ENCODE assay signal across 19 cellular contexts in the genomic region with DNA sequence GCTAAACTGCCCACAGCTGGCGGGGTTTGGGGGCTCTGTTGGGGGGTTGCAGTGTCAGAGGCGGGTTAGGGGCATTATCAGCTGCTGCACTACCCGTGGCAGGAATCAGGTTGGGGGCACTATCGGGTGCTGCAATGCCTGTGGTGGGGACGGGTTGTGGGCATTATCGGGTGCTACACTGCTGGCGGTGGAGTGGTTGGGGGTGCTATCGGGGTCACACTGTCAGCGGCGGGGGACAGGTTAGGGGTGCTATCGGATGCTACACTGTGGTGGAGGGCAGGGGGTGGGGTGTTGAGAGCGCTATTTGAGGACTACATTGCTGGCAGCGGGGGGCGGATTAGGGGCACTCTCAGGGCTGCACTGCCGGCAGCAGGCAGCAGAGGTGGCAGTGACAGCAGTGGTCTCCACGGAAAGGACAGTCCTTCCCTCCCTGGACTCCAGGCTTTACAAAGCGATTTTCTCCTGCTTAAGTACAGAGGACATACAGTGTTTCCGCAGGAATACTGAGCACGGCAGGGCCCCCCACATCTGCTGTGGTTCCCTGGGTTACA.
DNase-seq lines count a peak whose midpoint lies in the region; ATAC-seq, FAIRE-seq and TF ChIP-seq lines count a peak whose summit lies in the region.
"Had no signal": no experiment of that assay in that cellular context is flagged by ENCODE, and none has a peak within 500 bp of the region (broad histone marks: within the 10 kb centered on the region; RNA-seq: fewer than 3 reads in every experiment).

No MANE protein-coding gene starts in this region.

- H3K27ac ChIP-seq in kidney (ENCODE audit: low read depth in 2 of 2, low read length in 2 of 2): no peak overlapping the region
- H3K27ac ChIP-seq: BLaER1 treated with 17β-estradiol and CSF1 and Interleukin-3, amounts not matched to agents 10 nM and 100 nM; HL-60 had no signal

- H3K4me1 Mint-ChIP-seq in natural killer cell treated with Interleukin-12 subunit alpha and Interleukin-12 subunit beta and Interleukin-15 and Interleukin-18, amount 100 ng/mL, for 72 hours (ENCODE audit: low read depth in 2 of 2): no peaks in the 10 kb centered on the region
- H3K4me1 Mint-ChIP-seq in natural killer cell (no peaks in the 10 kb centered on the region), HFFc6 (ENCODE audit: low read depth) (no peaks in the 10 kb centered on the region)

- TF ChIP-seq CTCF in natural killer cell (IDR thresholded peaks at IDR 0.05) (no peak), kidney (IDR thresholded peaks at IDR 0.05; ENCODE audit: borderline replicate concordance, extremely low read depth, insufficient read depth) (no peak), HFFc6 (IDR thresholded peaks at IDR 0.05) (no peak)

- H3K27ac Mint-ChIP-seq in natural killer cell treated with Interleukin-12 subunit alpha and Interleukin-12 subunit beta and Interleukin-15 and Interleukin-18, amount 100 ng/mL, for 72 hours: no peak overlapping the region
- H3K27ac Mint-ChIP-seq in natural killer cell (no peak overlapping the region), HFFc6 (no peak overlapping the region)
- H3K27ac Mint-ChIP-seq: B cell; CD8-positive, alpha-beta T cell had no signal

- no peak for DNase-seq in natural killer cell treated with Interleukin-12 subunit alpha and Interleukin-12 subunit beta and Interleukin-15 and Interleukin-18, amount 100 ng/mL, for 72 hours (ENCODE audit: low spot score)
- DNase-seq in natural killer cell (no peak), kidney (peak; percentile 58), HFFc6 (no peak), NCI-H2081 (lab: John Stamatoyannopoulos, UW) (no peak)
- no peak for DNase-seq in Jurkat, Clone E6-1 (ENCODE audit: low read depth, low spot score)
- DNase-seq: Calu3; CD8-positive, alpha-beta T cell; DMS 273 treated with DMSO at 0.1 percent for 48 hours; DMS53; GOT3; KG1 had no signal

- no peaks in the 10 kb centered on the region for H3K9me3 ChIP-seq in kidney (ENCODE audit: control insufficient read depth in 1 of 2, low read length in 2 of 2)
- H3K9me3 ChIP-seq: HAP-1 had no signal

- H3K4me3 Mint-ChIP-seq in natural killer cell treated with Interleukin-12 subunit alpha and Interleukin-12 subunit beta and Interleukin-15 and Interleukin-18, amount 100 ng/mL, for 72 hours: no peak overlapping the region
- H3K4me3 Mint-ChIP-seq in natural killer cell (no peak overlapping the region), HFFc6 (no peak overlapping the region)
- H3K4me3 Mint-ChIP-seq: B cell; CD8-positive, alpha-beta T cell had no signal

- FAIRE-seq in kidney (lab: Jason Lieb, UNC): no peak
- FAIRE-seq: G401.6, GM18507 had no signal

- H3K36me3 Mint-ChIP-seq in natural killer cell treated with Interleukin-12 subunit alpha and Interleukin-12 subunit beta and Interleukin-15 and Interleukin-18, amount 100 ng/mL, for 72 hours: no peaks in the 10 kb centered on the region
- no peaks in the 10 kb centered on the region for H3K36me3 Mint-ChIP-seq in natural killer cell
- no peaks in the 10 kb centered on the region for H3K36me3 Mint-ChIP-seq in HFFc6 (ENCODE audit: low read depth)
- H3K36me3 Mint-ChIP-seq: CD8-positive, alpha-beta T cell had no signal

- H3K9me3 Mint-ChIP-seq in natural killer cell treated with Interleukin-12 subunit alpha and Interleukin-12 subunit beta and Interleukin-15 and Interleukin-18, amount 100 ng/mL, for 72 hours: no peaks in the 10 kb centered on the region
- H3K9me3 Mint-ChIP-seq in natural killer cell (no peaks in the 10 kb centered on the region), HFFc6 (no peaks in the 10 kb centered on the region)
- H3K9me3 Mint-ChIP-seq: CD8-positive, alpha-beta T cell had no signal

- peaks cover 16 to 17% of the 10 kb centered on the region in 2 donors for H3K27me3 Mint-ChIP-seq in natural killer cell treated with Interleukin-12 subunit alpha and Interleukin-12 subunit beta and Interleukin-15 and Interleukin-18, amount 100 ng/mL, for 72 hours
- H3K27me3 Mint-ChIP-seq in natural killer cell (ENCODE audit: low read depth in 2 of 2): peaks cover 8 to 19% of the 10 kb centered on the region in 2 donors
- H3K27me3 Mint-ChIP-seq in HFFc6 (ENCODE audit: insufficient read depth): peaks cover 9% of the 10 kb centered on the region
- H3K27me3 Mint-ChIP-seq: B cell had no signal

- H3K9ac ChIP-seq in kidney (ENCODE audit: low read length in 2 of 2): no peak overlapping the region
- H3K9ac ChIP-seq: BLaER1 treated with 17β-estradiol and CSF1 and Interleukin-3, amounts not matched to agents 10 nM and 100 nM had no signal

- no peaks in the 10 kb centered on the region for H3K4me1 ChIP-seq in kidney (ENCODE audit: control insufficient read depth in 1 of 2, insufficient read depth in 1 of 2, low read depth in 1 of 2, low read length in 2 of 2)
- H3K4me1 ChIP-seq: HAP-1 had no signal

- ATAC-seq in natural killer cell treated with Interleukin-12 subunit alpha and Interleukin-12 subunit beta and Interleukin-15 and Interleukin-18, amount 100 ng/mL, for 72 hours: peak; percentile 9 to 32
- ATAC-seq in natural killer cell: no peak
- no peak for ATAC-seq in HG03442 (IDR thresholded peaks at IDR 0.05; ENCODE audit: unreplicated experiment)
- ATAC-seq: CD8-positive, alpha-beta T cell had no signal

- no peaks in the 10 kb centered on the region for H3K36me3 ChIP-seq in kidney (ENCODE audit: control insufficient read depth in 1 of 2, insufficient read depth in 2 of 2, low read length in 2 of 2)
- H3K36me3 ChIP-seq: BLaER1 treated with 17β-estradiol and CSF1 and Interleukin-3, amounts not matched to agents 10 nM and 100 nM; HAP-1 had no signal

- peak overlapping the region; percentile 43 for H3K4me3 ChIP-seq in Jurkat, Clone E6-1 (ENCODE audit: low read length)
- no peak overlapping the region for H3K4me3 ChIP-seq in kidney (ENCODE audit: low read length in 2 of 2)
- H3K4me3 ChIP-seq: BLaER1 treated with 17β-estradiol and CSF1 and Interleukin-3, amounts not matched to agents 10 nM and 100 nM; HAP-1 had no signal

- intact Hi-C loops in natural killer cell (cut with micrococcal nuclease) (no loop called here), kidney (cut with DNase I) (no loop called here)

Comparison
In these comparisons a context has a peak if more than half of its experiments do, and no peak if none do; other contexts are left out.
1. ATAC-seq: peak in natural killer cell treated with Interleukin-12 subunit alpha and Interleukin-12 subunit beta and Interleukin-15 and Interleukin-18, amount 100 ng/mL, for 72 hours (2 of 2); none in natural killer cell (0 of 3) and HG03442 (single experiment).